31 cellular contexts compared by ENCODE assay signal in the genomic region with DNA sequence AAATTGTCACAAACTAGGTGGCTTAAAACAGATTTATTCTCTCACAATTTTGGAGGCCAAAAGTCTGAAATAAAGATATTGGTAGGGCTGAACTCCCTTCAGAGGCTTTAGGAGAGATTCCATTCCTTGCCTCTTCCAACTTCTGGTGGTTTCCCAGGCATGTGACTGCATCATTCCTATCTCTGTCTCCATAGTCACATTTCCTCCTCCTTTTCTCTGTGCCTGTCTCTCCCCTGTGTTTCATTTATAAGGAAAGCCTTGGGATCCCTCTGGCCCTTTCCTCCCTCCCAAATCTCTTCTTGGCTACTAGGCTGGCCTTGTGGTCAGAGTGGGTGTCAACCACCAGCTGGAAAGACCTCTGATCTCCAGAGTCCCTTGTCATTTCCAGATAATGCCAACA.
"Had no signal": no experiment of that assay in that cellular context is flagged by ENCODE, and none has a peak within 500 bp of the region (broad histone marks: within the 10 kb centered on the region; RNA-seq: fewer than 3 reads in every experiment).

No MANE protein-coding gene starts in this region.

- H3K36me3 ChIP-seq: adrenal gland, brain microvascular endothelial cell, esophagus muscularis mucosa, neural progenitor cell, suprapubic skin, tibial artery, upper lobe of right lung had no signal

- DNase-seq: activated CD4-positive, alpha-beta T cell treated with anti-CD3 and anti-CD28 coated beads for 4 hours; activated CD4-positive, alpha-beta T cell treated with anti-CD3 and anti-CD28 coated beads, Interleukin-2, amount 50 U/mL, for 4 hours; activated effector memory CD4-positive, alpha-beta T cell treated with anti-CD3 and anti-CD28 coated beads, Interleukin-2, amount 50 U/mL, for 16 hours; activated naive CD4-positive, alpha-beta T cell treated with anti-CD3 and anti-CD28 coated beads for 36 hours; activated naive CD8-positive, alpha-beta T cell treated with anti-CD3 and anti-CD28 coated beads for 36 hours; activated T-cell treated with anti-CD3 and anti-CD28 coated beads, Interleukin-2, amount 50 U/mL, for 1 hour; adrenal gland; aorta; brain microvascular endothelial cell; endodermal cell; foreskin fibroblast; head of caudate nucleus; hippocampal formation; left colon; mammary epithelial cell; naive thymus-derived CD8-positive, alpha-beta T cell; occipital lobe; psoas muscle; stimulated activated CD4-positive, alpha-beta T cell treated with anti-CD3 and anti-CD28 coated beads, Interleukin-15, amount 100 ng/mL, for 24 hours; stimulated activated CD4-positive, alpha-beta T cell treated with anti-CD3 and anti-CD28 coated beads, Interleukin-2, amount 100 ng/mL, for 24 hours; stimulated activated naive CD4-positive, alpha-beta T cell; T-helper 9 cell; tibial artery; upper lobe of right lung had no signal

- H3K79me2 ChIP-seq: parathyroid adenoma had no signal

- ATAC-seq: left colon; naive thymus-derived CD8-positive, alpha-beta T cell; psoas muscle; upper lobe of right lung had no signal

- H3K4me1 ChIP-seq: adrenal gland, esophagus muscularis mucosa, neural progenitor cell, parathyroid adenoma, psoas muscle, suprapubic skin, upper lobe of right lung had no signal

- FAIRE-seq: keratinocyte, TTC549 had no signal

- H3K4me2 ChIP-seq: neural progenitor cell had no signal

- H3K9me3 ChIP-seq: adrenal gland, psoas muscle, upper lobe of right lung had no signal

- H3K4me3 ChIP-seq: adrenal gland, esophagus muscularis mucosa, neural progenitor cell, psoas muscle, suprapubic skin, tibial artery, upper lobe of right lung had no signal

- H3K27ac ChIP-seq: adrenal gland, brain microvascular endothelial cell, esophagus muscularis mucosa, neural progenitor cell, parathyroid adenoma, psoas muscle, suprapubic skin, tibial artery, upper lobe of right lung, VCaP had no signal

- H3K27me3 ChIP-seq: adrenal gland, brain microvascular endothelial cell, esophagus muscularis mucosa, neural progenitor cell, suprapubic skin, tibial artery, upper lobe of right lung had no signal

- H3K9ac ChIP-seq: neural progenitor cell, parathyroid adenoma had no signal

- H2AFZ ChIP-seq: neural progenitor cell, parathyroid adenoma had no signal
